ENCODE assay signal across 8 cellular contexts in the genomic region with DNA sequence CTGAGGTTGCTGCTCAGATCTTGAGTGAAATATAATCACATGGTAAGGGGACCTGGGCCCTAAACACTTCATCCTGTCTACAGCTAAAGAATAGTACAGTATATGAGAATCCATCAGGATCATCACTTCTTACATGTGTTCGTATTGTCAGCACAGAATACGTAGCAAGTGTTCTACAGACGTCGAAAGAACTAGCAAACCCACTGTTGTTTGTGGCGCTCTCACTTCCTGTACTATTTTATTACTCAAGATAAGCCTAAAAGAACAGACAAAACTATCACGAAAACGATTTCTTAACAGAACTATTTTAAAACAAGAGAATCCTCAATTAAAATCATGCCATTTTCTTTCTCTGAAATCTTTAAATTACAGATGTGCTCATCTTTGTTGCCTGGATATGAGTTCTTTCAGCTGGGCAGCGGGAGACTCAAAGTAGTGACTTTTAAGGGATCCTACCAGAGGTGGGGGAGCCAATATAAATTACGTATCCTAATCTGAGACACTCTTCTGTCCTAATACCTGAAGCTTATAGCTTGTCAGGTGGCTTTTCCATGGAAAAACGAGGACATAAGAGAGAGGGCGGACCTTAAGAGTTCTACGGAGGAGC. TPM values are rescaled to one million over a fixed set of nuclear protein-coding genes. Genes with fewer than 3 reads are reported as not detected.
DNase-seq lines count a peak whose midpoint lies in the region; ATAC-seq and TF ChIP-seq lines count a peak whose summit lies in the region.

No MANE protein-coding gene starts in this region.

- H3K4me2 ChIP-seq in KMS-11: peak overlapping the region; percentile 78; the same call in 1 of the 2 replicates

- peaks cover 10 to 18% of the 10 kb centered on the region in 2 donors for H3K36me3 Mint-ChIP-seq in activated T-cell treated with anti-CD3 and anti-CD28 coated beads, Interleukin-2, amount 50 U/mL, for 72 hours (ENCODE audit: insufficient read depth in 2 of 2)

- no peaks in the 10 kb centered on the region for H3K27me3 Mint-ChIP-seq in activated T-cell treated with anti-CD3 and anti-CD28 coated beads, Interleukin-2, amount 50 U/mL, for 72 hours (ENCODE audit: low read depth)

- H4K20me1 ChIP-seq in KMS-11 (ENCODE audit: insufficient read depth): no peaks in the 10 kb centered on the region

- H3K79me2 ChIP-seq in KMS-11 (ENCODE audit: insufficient read depth, low read depth): peaks cover 35% of the 10 kb centered on the region

- H3K27ac ChIP-seq in KMS-11 (peak overlapping the region; percentile 96), right cardiac atrium (ENCODE audit: low read length) (peak overlapping the region; percentile 100)

- peak; percentile 25 to 27 for ATAC-seq in activated CD4-positive, CD25-positive, alpha-beta regulatory T cell treated with anti-CD3 and anti-CD28 coated beads, Interleukin-2, amount 50 U/mL, for 24 hours
- peak; percentile 39 to 49 for ATAC-seq in activated T-cell treated with anti-CD3 and anti-CD28 coated beads, Interleukin-2, amount 50 U/mL, for 72 hours (replicated peaks in 1 of 2)
- no peak for ATAC-seq in right cardiac atrium
- ATAC-seq in GM18502 (IDR thresholded peaks at IDR 0.05; ENCODE audit: poor library complexity, unreplicated experiment): no peak

- DNase-seq in activated CD4-positive, CD25-positive, alpha-beta regulatory T cell treated with anti-CD3 and anti-CD28 coated beads, Interleukin-2, amount 50 U/mL, for 72 hours: no peak
- peak; percentile 15 to 21 for DNase-seq in activated T-cell treated with anti-CD3 and anti-CD28 coated beads, Interleukin-2, amount 50 U/mL, for 72 hours
- DNase-seq in right cardiac atrium (no peak), skeletal muscle cell (ENCODE audit: low read depth) (no peak), GDM1 (lab: John Stamatoyannopoulos, UW) (no peak)

- peak overlapping the region; percentile 99 for H3K4me3 Mint-ChIP-seq in activated T-cell treated with anti-CD3 and anti-CD28 coated beads, Interleukin-2, amount 50 U/mL, for 72 hours

- no peaks in the 10 kb centered on the region for H3K9me3 Mint-ChIP-seq in activated T-cell treated with anti-CD3 and anti-CD28 coated beads, Interleukin-2, amount 50 U/mL, for 72 hours

- no peaks in the 10 kb centered on the region for H3K27me3 ChIP-seq in KMS-11 (ENCODE audit: insufficient read depth, low read depth)
- no peaks in the 10 kb centered on the region for H3K27me3 ChIP-seq in right cardiac atrium (ENCODE audit: control insufficient read depth, insufficient read depth)

- H3K4me1 Mint-ChIP-seq in activated T-cell treated with anti-CD3 and anti-CD28 coated beads, Interleukin-2, amount 50 U/mL, for 72 hours (ENCODE audit: low read depth): peaks cover 45% of the 10 kb centered on the region

- 1% methylated on average over 12 of the region's 12 CpGs for WGBS in right cardiac atrium

- no peaks in the 10 kb centered on the region for H3K36me3 ChIP-seq in KMS-11 (ENCODE audit: insufficient read depth)

- intact Hi-C loops in right cardiac atrium (cut with DNase I): loop anchor here in 3 of 4 donors (2.0 to 10.0 kb wide), 4 partner anchors 87 to 226 kb away; a partner anchor contains a TSS

- H3K9ac ChIP-seq in KMS-11: peak overlapping the region; percentile 98

- peak overlapping the region; percentile 7 for H3K4me3 ChIP-seq in KMS-11 (IDR thresholded peaks at IDR 0.05; ENCODE audit: insufficient read depth, low read depth, low read length)
- peak overlapping the region; percentile 86 for H3K4me3 ChIP-seq in right cardiac atrium (ENCODE audit: low read length)
- peak overlapping the region; percentile 94 for H3K4me3 ChIP-seq in skeletal muscle cell (ENCODE audit: low read depth, low read length)

- H2AFZ ChIP-seq in KMS-11 (ENCODE audit: low read depth): peak overlapping the region; percentile 79

- TF ChIP-seq CTCF in KMS-11 (conservative IDR thresholded peaks at IDR 0.05; ENCODE audit: low read depth, low read length): no peak

- H3K4me1 ChIP-seq in KMS-11 (ENCODE audit: low read depth, poor library complexity, severe bottlenecking) (peaks cover 20% of the 10 kb centered on the region), right cardiac atrium (ENCODE audit: control insufficient read depth, insufficient read depth, low read length) (peaks cover 3% of the 10 kb centered on the region)

- H3K9me3 ChIP-seq in right cardiac atrium (ENCODE audit: control insufficient read depth, low read length): no peaks in the 10 kb centered on the region

- H3K27ac Mint-ChIP-seq in activated T-cell treated with anti-CD3 and anti-CD28 coated beads, Interleukin-2, amount 50 U/mL, for 72 hours: peak overlapping the region; percentile 99

RNA-seq across cellular contexts. Expression of a gene that starts 0.7 kb away (rescaled TPM):
- total RNA-seq in activated T-cell treated with anti-CD3 and anti-CD28 coated beads, Interleukin-2, amount 50 U/mL, for 72 hours: 10 to 100 TPM; 17.4 to 18.6 TPM
- 10 to 100 TPM; 13.7 to 18.9 (median 16.3) TPM for total RNA-seq in right cardiac atrium
- 7.2 TPM for polyA plus RNA-seq in right cardiac atrium

RNA-seq across cellular contexts. Expression of a gene that starts 1.4 kb away (rescaled TPM):
- total RNA-seq in activated T-cell treated with anti-CD3 and anti-CD28 coated beads, Interleukin-2, amount 50 U/mL, for 72 hours: 100 to 1,000 TPM; 216 to 228 TPM
- 10 to 100 TPM; 30.2 to 53.4 (median 43.4) TPM for total RNA-seq in right cardiac atrium
- 22.3 TPM for polyA plus RNA-seq in right cardiac atrium

RNA-seq across cellular contexts. Expression of a gene that starts 56.2 kb away (rescaled TPM):
- total RNA-seq in activated T-cell treated with anti-CD3 and anti-CD28 coated beads, Interleukin-2, amount 50 U/mL, for 72 hours: 10 to 100 TPM; 76.8 to 80.8 TPM
- 10 to 100 TPM; 14.1 to 20.3 (median 18.3) TPM for total RNA-seq in right cardiac atrium
- 19.4 TPM for polyA plus RNA-seq in right cardiac atrium

Comparison
In these comparisons a context has a peak if more than half of its experiments do, and no peak if none do; other contexts are left out.
1. ATAC-seq: peak in activated CD4-positive, CD25-positive, alpha-beta regulatory T cell treated with anti-CD3 and anti-CD28 coated beads, Interleukin-2, amount 50 U/mL, for 24 hours (2 of 2) and activated T-cell treated with anti-CD3 and anti-CD28 coated beads, Interleukin-2, amount 50 U/mL, for 72 hours (2 of 2); none in right cardiac atrium (0 of 2) and GM18502 (single experiment).
2. DNase-seq: peak in activated T-cell treated with anti-CD3 and anti-CD28 coated beads, Interleukin-2, amount 50 U/mL, for 72 hours (2 of 2); none in activated CD4-positive, CD25-positive, alpha-beta regulatory T cell treated with anti-CD3 and anti-CD28 coated beads, Interleukin-2, amount 50 U/mL, for 72 hours (single experiment), right cardiac atrium (0 of 3), skeletal muscle cell (single experiment) and GDM1 (single experiment).
3. H3K4me3 ChIP-seq: peak in every context shown above with its lines; median percentile 94 in skeletal muscle cell; 86 in right cardiac atrium; 7 in KMS-11.